In the genomic region with DNA sequence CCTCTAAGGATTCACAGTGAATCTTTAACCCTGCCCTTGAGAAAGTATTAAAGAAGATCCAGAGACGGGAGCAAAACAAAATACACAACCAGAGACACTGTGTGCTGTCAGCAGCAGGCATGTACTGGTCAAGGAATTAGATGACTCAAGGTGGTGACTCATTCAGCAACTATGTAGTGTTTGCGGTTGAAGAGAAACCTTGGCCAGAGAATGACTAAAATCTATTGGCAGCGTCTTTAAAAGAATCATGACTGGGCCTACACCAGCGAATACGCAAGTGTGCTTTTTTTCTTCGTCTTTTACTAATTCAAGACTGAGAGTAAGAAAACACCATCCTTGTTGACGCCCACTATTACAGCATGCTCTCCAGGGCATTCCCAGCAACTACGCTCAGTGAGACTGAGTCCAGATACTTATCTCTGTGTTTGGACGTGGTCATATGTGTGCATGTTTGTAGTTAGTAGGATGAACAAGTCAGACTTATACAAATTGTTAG, we compare ENCODE assay signal across 8 cellular contexts.
DNase-seq lines count a peak whose midpoint lies in the region; ATAC-seq and TF ChIP-seq lines count a peak whose summit lies in the region.

No MANE protein-coding gene starts in this region.

- peak overlapping the region; percentile 44 for H3K9ac ChIP-seq in HCT116 (ENCODE audit: low read length)

- peak; percentile 71 for ATAC-seq in activated T-cell treated with anti-CD3 and anti-CD28 coated beads, Interleukin-2, amount 50 U/mL, for 4 hours
- ATAC-seq in HCT116: peak; percentile 98
- ATAC-seq in activated T-helper 17 cell treated with anti-CD3 and anti-CD28 coated beads, Interleukin-2, amount 50 U/mL, for 72 hours (replicated peaks): peak; percentile 92
- peak; percentile 98 to 99 for ATAC-seq in right cardiac atrium

- TF ChIP-seq CTCF in HCT116 (IDR thresholded peaks at IDR 0.05 in 2 of 3, conservative IDR thresholded peaks at IDR 0.05 in 1 of 3; ENCODE audit: borderline replicate concordance in 1 of 3, insufficient read depth in 1 of 3, low read depth in 2 of 3, low read length in 2 of 3): no peak
- no peak for TF ChIP-seq CTCF in sigmoid colon (IDR thresholded peaks at IDR 0.05)

- intact Hi-C loops in HCT116 (cut with micrococcal nuclease) (loop anchor here (2.0 kb wide), 2 partner anchors 84 to 150 kb away; no protein-coding TSS in a partner anchor), right cardiac atrium (cut with DNase I) (no loop called here), sigmoid colon (cut with DNase I) (loop anchor here (1.0 kb wide), 2 partner anchors 73 to 151 kb away; a partner anchor contains a TSS)

- WGBS in right cardiac atrium: 33% methylated on average over 9 of the region's 9 CpGs
- 41 to 43% methylated on average over 9 of the region's 9 CpGs for WGBS in sigmoid colon, 2 donors

- CTCF ChIA-PET in HCT116 (lab: Charles Lee): interaction anchor here (1.2 kb wide), 1 partner anchor 24 kb away, joined by 3 read pairs; no protein-coding TSS in a partner anchor

- POLR2A ChIA-PET in HCT116 (lab: Charles Lee): interaction anchor here (0.7 kb wide), 1 partner anchor 9 kb away, joined by 4 read pairs; no protein-coding TSS in a partner anchor

- H3K9me3 Mint-ChIP-seq in activated T-cell treated with anti-CD3 and anti-CD28 coated beads, Interleukin-2, amount 50 U/mL, for 4 hours: peaks cover 4% of the 10 kb centered on the region
- H3K9me3 Mint-ChIP-seq in activated T-helper 17 cell treated with anti-CD3 and anti-CD28 coated beads, Interleukin-2, amount 50 U/mL, for 72 hours: no peaks in the 10 kb centered on the region

- H3K4me3 ChIP-seq in HCT116 (replicated peaks in 1 of 2; ENCODE audit: low read depth in 1 of 2, low read length in 2 of 2) (peak overlapping the region in 1 of 2 experiments; percentile 38; a peak in 2 of 4 replicates), right cardiac atrium (ENCODE audit: low read length) (no peak overlapping the region), sigmoid colon (no peak overlapping the region)

- H3K27me3 Mint-ChIP-seq in activated T-cell treated with anti-CD3 and anti-CD28 coated beads, Interleukin-2, amount 50 U/mL, for 4 hours (ENCODE audit: low read depth): no peaks in the 10 kb centered on the region
- no peaks in the 10 kb centered on the region for H3K27me3 Mint-ChIP-seq in activated T-helper 17 cell treated with anti-CD3 and anti-CD28 coated beads, Interleukin-2, amount 50 U/mL, for 72 hours

- peak in 2 of 4 donors; percentile 72 to 81 for TF ChIP-seq EP300 in sigmoid colon (IDR thresholded peaks at IDR 0.05)

- BruUV-seq in HCT116 (replicated peaks; lab: Mats Ljungman, UMichigan): no TSS peak

- no peaks in the 10 kb centered on the region for H3K9me2 ChIP-seq in HCT116 (ENCODE audit: insufficient read depth)

- H3K9me3 ChIP-seq in HCT116 (ENCODE audit: control insufficient read depth in 1 of 2, insufficient read depth in 1 of 2, low read depth in 1 of 2, low read length in 2 of 2) (no peaks in the 10 kb centered on the region), right cardiac atrium (ENCODE audit: control insufficient read depth, low read length) (no peaks in the 10 kb centered on the region), sigmoid colon (no peaks in the 10 kb centered on the region)

- no peaks in the 10 kb centered on the region; a peak in 1 of 4 replicates for H3K36me3 ChIP-seq in HCT116 (ENCODE audit: control insufficient read depth in 1 of 2, insufficient read depth in 2 of 2, low read length in 2 of 2)
- H3K36me3 ChIP-seq in sigmoid colon: no peaks in the 10 kb centered on the region

- peak overlapping the region; percentile 75 for H2AFZ ChIP-seq in HCT116 (ENCODE audit: low read depth, low read length, poor library complexity, severe bottlenecking)

- H3K27me3 ChIP-seq in HCT116 (ENCODE audit: insufficient read depth, low read length): no peaks in the 10 kb centered on the region
- no peaks in the 10 kb centered on the region for H3K27me3 ChIP-seq in right cardiac atrium (ENCODE audit: control insufficient read depth, insufficient read depth)
- no peaks in the 10 kb centered on the region for H3K27me3 ChIP-seq in sigmoid colon

- no peak for DNase-seq in activated T-cell treated with anti-CD3 and anti-CD28 coated beads, Interleukin-2, amount 50 U/mL, for 4 hours
- DNase-seq in activated T-cell treated with anti-CD3 and anti-CD28 coated beads, Interleukin-2, amount 50 U/mL, for 1 hour: no peak
- DNase-seq in HCT116 (ENCODE audit: low read depth, low spot score) (peak; percentile 99), LHCN-M2 (ENCODE audit: low read depth) (peak; percentile 100), right cardiac atrium (peak; percentile 53 to 67 (median 66)), sigmoid colon (peak; percentile 88), D341Med (ENCODE audit: low spot score) (no peak)

- peak overlapping the region; percentile 80 for H3K27ac Mint-ChIP-seq in activated T-helper 17 cell treated with anti-CD3 and anti-CD28 coated beads, Interleukin-2, amount 50 U/mL, for 72 hours

- H3K4me2 ChIP-seq in HCT116 (ENCODE audit: low read length): peak overlapping the region; percentile 75

- RAD21 ChIA-PET in HCT116 (lab: Charles Lee; ENCODE audit: low non-redundant PET in 1 of 2, low total read pairs in 2 of 2, uncharacterized antibody in 2 of 2, unreplicated experiment in 2 of 2): no interaction called here

- peaks cover 21% of the 10 kb centered on the region for H3K4me1 Mint-ChIP-seq in activated T-cell treated with anti-CD3 and anti-CD28 coated beads, Interleukin-2, amount 50 U/mL, for 4 hours (ENCODE audit: low read depth)
- H3K4me1 Mint-ChIP-seq in activated T-helper 17 cell treated with anti-CD3 and anti-CD28 coated beads, Interleukin-2, amount 50 U/mL, for 72 hours: peaks cover 19% of the 10 kb centered on the region

- TF ChIP-seq RAD21 in HCT116 (IDR thresholded peaks at IDR 0.05; ENCODE audit: low read depth): peak; percentile 44

- H3K36me3 Mint-ChIP-seq in activated T-cell treated with anti-CD3 and anti-CD28 coated beads, Interleukin-2, amount 50 U/mL, for 4 hours (ENCODE audit: insufficient read depth): no peaks in the 10 kb centered on the region
- peaks cover 5% of the 10 kb centered on the region for H3K36me3 Mint-ChIP-seq in activated T-helper 17 cell treated with anti-CD3 and anti-CD28 coated beads, Interleukin-2, amount 50 U/mL, for 72 hours (ENCODE audit: low read depth)

- H3K4me3 Mint-ChIP-seq in activated T-cell treated with anti-CD3 and anti-CD28 coated beads, Interleukin-2, amount 50 U/mL, for 4 hours: no peak overlapping the region
- H3K4me3 Mint-ChIP-seq in activated T-helper 17 cell treated with anti-CD3 and anti-CD28 coated beads, Interleukin-2, amount 50 U/mL, for 72 hours: peak overlapping the region; percentile 61

- H3K79me2 ChIP-seq in HCT116 (ENCODE audit: insufficient read depth, low read length): no peaks in the 10 kb centered on the region

- H3K4me1 ChIP-seq in HCT116 (ENCODE audit: control insufficient read depth in 1 of 2, insufficient read depth in 2 of 2, low read length in 2 of 2): peaks cover 14 to 27% of the 10 kb centered on the region in 2 experiments
- no peaks in the 10 kb centered on the region for H3K4me1 ChIP-seq in right cardiac atrium (ENCODE audit: control insufficient read depth, insufficient read depth, low read length)
- peaks cover 0 to 19% (median 17%) of the 10 kb centered on the region in 4 donors for H3K4me1 ChIP-seq in sigmoid colon

- TF ChIP-seq POLR2A in HCT116 (IDR thresholded peaks at IDR 0.05; ENCODE audit: borderline replicate concordance, extremely low read depth, insufficient read depth, insufficient read length): no peak
- TF ChIP-seq POLR2A in sigmoid colon (IDR thresholded peaks at IDR 0.05): no peak

- H3K27ac ChIP-seq in HCT116 (ENCODE audit: low read depth, low read length) (no peak overlapping the region), right cardiac atrium (ENCODE audit: low read length) (no peak overlapping the region), sigmoid colon (peak overlapping the region; percentile 72 to 83 (median 80))

- no peaks in the 10 kb centered on the region for H4K20me1 ChIP-seq in HCT116 (ENCODE audit: insufficient read depth)

TF ChIP-seq in HCT116, 20 proteins besides CTCF, POLR2A, EP300 and RAD21 (continues in another document):
- TF ChIP-seq, protein P1, sequence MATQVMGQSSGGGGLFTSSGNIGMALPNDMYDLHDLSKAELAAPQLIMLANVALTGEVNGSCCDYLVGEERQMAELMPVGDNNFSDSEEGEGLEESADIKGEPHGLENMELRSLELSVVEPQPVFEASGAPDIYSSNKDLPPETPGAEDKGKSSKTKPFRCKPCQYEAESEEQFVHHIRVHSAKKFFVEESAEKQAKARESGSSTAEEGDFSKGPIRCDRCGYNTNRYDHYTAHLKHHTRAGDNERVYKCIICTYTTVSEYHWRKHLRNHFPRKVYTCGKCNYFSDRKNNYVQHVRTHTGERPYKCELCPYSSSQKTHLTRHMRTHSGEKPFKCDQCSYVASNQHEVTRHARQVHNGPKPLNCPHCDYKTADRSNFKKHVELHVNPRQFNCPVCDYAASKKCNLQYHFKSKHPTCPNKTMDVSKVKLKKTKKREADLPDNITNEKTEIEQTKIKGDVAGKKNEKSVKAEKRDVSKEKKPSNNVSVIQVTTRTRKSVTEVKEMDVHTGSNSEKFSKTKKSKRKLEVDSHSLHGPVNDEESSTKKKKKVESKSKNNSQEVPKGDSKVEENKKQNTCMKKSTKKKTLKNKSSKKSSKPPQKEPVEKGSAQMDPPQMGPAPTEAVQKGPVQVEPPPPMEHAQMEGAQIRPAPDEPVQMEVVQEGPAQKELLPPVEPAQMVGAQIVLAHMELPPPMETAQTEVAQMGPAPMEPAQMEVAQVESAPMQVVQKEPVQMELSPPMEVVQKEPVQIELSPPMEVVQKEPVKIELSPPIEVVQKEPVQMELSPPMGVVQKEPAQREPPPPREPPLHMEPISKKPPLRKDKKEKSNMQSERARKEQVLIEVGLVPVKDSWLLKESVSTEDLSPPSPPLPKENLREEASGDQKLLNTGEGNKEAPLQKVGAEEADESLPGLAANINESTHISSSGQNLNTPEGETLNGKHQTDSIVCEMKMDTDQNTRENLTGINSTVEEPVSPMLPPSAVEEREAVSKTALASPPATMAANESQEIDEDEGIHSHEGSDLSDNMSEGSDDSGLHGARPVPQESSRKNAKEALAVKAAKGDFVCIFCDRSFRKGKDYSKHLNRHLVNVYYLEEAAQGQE (IDR thresholded peaks at IDR 0.05; ENCODE audit: low read depth): no peak

Comparison
In these comparisons a context has a peak if more than half of its experiments do, and no peak if none do; other contexts are left out.
1. DNase-seq: peak in HCT116 (single experiment), LHCN-M2 (single experiment), right cardiac atrium (3 of 3) and sigmoid colon (single experiment); none in activated T-cell treated with anti-CD3 and anti-CD28 coated beads, Interleukin-2, amount 50 U/mL, for 4 hours (single experiment), activated T-cell treated with anti-CD3 and anti-CD28 coated beads, Interleukin-2, amount 50 U/mL, for 1 hour (single experiment) and D341Med (single experiment).
2. H3K27ac ChIP-seq: peak in sigmoid colon (4 of 4); none in HCT116 (single experiment) and right cardiac atrium (single experiment).
3. intact Hi-C loops: an anchor here in HCT116 (2.0 kb wide) and sigmoid colon (1.0 kb wide); none called in right cardiac atrium.
4. Peak in every context shown above with its lines, with median percentiles within 50 percentile points of each other: ATAC-seq.